ENCODE assay signal across 8 cellular contexts in genomic region chr6:42050897-42051653, GRCh38. TPM values are rescaled to one million over a fixed set of nuclear protein-coding genes. Genes with fewer than 3 reads are reported as not detected.
DNase-seq lines count a peak whose midpoint lies in the region; ATAC-seq, FAIRE-seq and TF ChIP-seq lines count a peak whose summit lies in the region.

No MANE protein-coding gene starts in this region.

- H3K27me3 ChIP-seq in HUES48 (ENCODE audit: control insufficient read depth, insufficient read depth, low read length) (peaks cover 39% of the 10 kb centered on the region), bronchial epithelial cell (ENCODE audit: control insufficient read depth, insufficient read depth, low read length) (no peaks in the 10 kb centered on the region), mucosa of rectum (ENCODE audit: control insufficient read depth in 2 of 2, insufficient read depth in 2 of 2, low read length in 2 of 2) (no peaks in the 10 kb centered on the region)

- 19% methylated on average over 15 of the region's 15 CpGs for WGBS in A549 (ENCODE audit: missing lambda C conversion rate)

- H3K4me1 ChIP-seq in A549 (peaks cover 27% of the 10 kb centered on the region), HUES48 (ENCODE audit: control insufficient read depth, insufficient read depth, low read length) (peaks cover 4% of the 10 kb centered on the region), mucosa of rectum (ENCODE audit: control insufficient read depth in 2 of 2, insufficient read depth in 2 of 2, low read length in 2 of 2) (peaks cover 25 to 30% of the 10 kb centered on the region in 2 donors)

- H3K36me3 ChIP-seq in HUES48 (ENCODE audit: control insufficient read depth, insufficient read depth, low read length) (peaks cover 42% of the 10 kb centered on the region), bronchial epithelial cell (ENCODE audit: control insufficient read depth, insufficient read depth, low read length) (peaks cover 12% of the 10 kb centered on the region), mucosa of rectum (ENCODE audit: control insufficient read depth in 2 of 2, insufficient read depth in 2 of 2, low read length in 2 of 2) (peaks cover 12 to 19% of the 10 kb centered on the region in 2 donors)

- TF ChIP-seq CTCF in A549 (IDR thresholded peaks at IDR 0.05) (no peak), bronchial epithelial cell (IDR thresholded peaks at IDR 0.05; ENCODE audit: insufficient read depth, low read length, severe bottlenecking) (no peak)

- H3K4me2 ChIP-seq in A549 = peak overlapping the region; percentile 59

- FAIRE-seq in A549 (lab: Jason Lieb, UNC) = no peak
- FAIRE-seq in bronchial epithelial cell (lab: Jason Lieb, UNC) = no peak

- DNase-seq in A549 (ENCODE audit: low read depth in 1 of 2, low spot score in 1 of 2) = no peak
- no peak for DNase-seq in bronchial epithelial cell (ENCODE audit: low read depth)
- DNase-seq in anterior cingulate cortex (lab: John Stamatoyannopoulos, UW) = no peak
- DNase-seq in NCI-H2171 (lab: John Stamatoyannopoulos, UW) = no peak
- DNase-seq in stimulated activated CD8-positive, alpha-beta memory T cell treated with anti-CD3 and anti-CD28 coated beads, Interleukin-4, amount 100 ng/mL, for 48 hours = no peak

- no peak for TF ChIP-seq RAD21 in A549 (conservative IDR thresholded peaks at IDR 0.05 in 1 of 2, IDR thresholded peaks at IDR 0.05 in 1 of 2)

- POLR2A ChIA-PET in A549 (lab: Yijun Ruan, JAX) = interaction anchor here (0.8 to 1.4 kb wide), 6 partner anchors 109 to 316 kb away, joined by 3 to 7 read pairs (median 3); partner anchors contain the start of genes CCND3 and TOMM6

- H3K9me3 ChIP-seq in A549 (no peaks in the 10 kb centered on the region), HUES48 (ENCODE audit: control insufficient read depth, insufficient read depth, low read length) (no peaks in the 10 kb centered on the region), mucosa of rectum (ENCODE audit: control insufficient read depth in 2 of 2, low read length in 2 of 2) (no peaks in the 10 kb centered on the region)

- H3K4me3 ChIP-seq in A549 (peak overlapping the region; percentile 52), HUES48 (ENCODE audit: low read depth, low read length) (peak overlapping the region; percentile 92), bronchial epithelial cell (ENCODE audit: low read depth, low read length) (peak overlapping the region; percentile 72), mucosa of rectum (ENCODE audit: low read length in 2 of 2) (peak overlapping the region; percentile 93 to 97)

- H3K9ac ChIP-seq in HUES48 (ENCODE audit: low read depth, low read length) (peak overlapping the region; percentile 97), mucosa of rectum (ENCODE audit: low read depth in 1 of 2, low read length in 2 of 2) (peak overlapping the region; percentile 85 to 93)

- ATAC-seq in A549 (no peak), GM18511 (IDR thresholded peaks at IDR 0.05; ENCODE audit: unreplicated experiment) (no peak)

- no peak for TF ChIP-seq EP300 in A549 (IDR thresholded peaks at IDR 0.05)

- TF ChIP-seq POLR2A in A549 (IDR thresholded peaks at IDR 0.05; ENCODE audit: low read length) = no peak

- H3K27ac ChIP-seq in A549 = peak overlapping the region; percentile 93 to 96
- peak overlapping the region; percentile 97 for H3K27ac ChIP-seq in HUES48 (ENCODE audit: low read depth, low read length)
- peak overlapping the region; percentile 91 to 93 for H3K27ac ChIP-seq in mucosa of rectum (ENCODE audit: low read depth in 2 of 2, low read length in 2 of 2)

- CTCF ChIA-PET in A549 (lab: Yijun Ruan, JAX) = interaction anchor here (1.1 to 11.6 kb wide), 7 partner anchors 14 to 264 kb away, joined by 3 to 191 read pairs (median 7); partner anchors contain the start of genes BYSL, CCND3, MED20 and TOMM6

TF ChIP-seq in A549, 52 proteins besides CTCF, POLR2A, EP300 and RAD21:
- no peak for TF ChIP-seq TP53 (CRISPR knock-in tag; IDR thresholded peaks at IDR 0.05)
- TF ChIP-seq KDM5A (IDR thresholded peaks at IDR 0.05) = 0 out of 2 replicates have a peak, but pooled peaks have one; percentile 34
TF ChIP-seq in A549: peak in this region for 1.

RNA-seq across cellular contexts. Expression of gene TAF8, which starts 0.8 kb away (rescaled TPM):
- polyA plus RNA-seq in A549 (2011; rRNA removed) = 18.7 and 20.5 TPM in 2 replicates
- 31.2 and 38.1 TPM in 2 replicates for polyA plus RNA-seq in A549 (2012; cell fraction: cytosol; rRNA removed)
- 18.5 and 20.4 TPM in 2 replicates for polyA plus RNA-seq in A549 (2012; cell fraction: nucleus; rRNA removed)
- polyA plus RNA-seq in A549 (2017; fragmentation: RNase III; extraction: RNeasy Plus Mini Kit Qiagen cat#74134 plus additional on column Dnase treatment) = 13.3 to 14.0 TPM (median 13.4 TPM) in 3 replicates
- 40.0 and 64.7 TPM in 2 replicates for polyA minus RNA-seq in A549 (2011; rRNA and poly(A)+ RNA removed)
- 10.5 and 12.6 TPM in 2 replicates for total RNA-seq in bronchial epithelial cell
